In genomic region chr11:75323609-75324008, GRCh38 we compare ENCODE assay signal across 1 cellular context.
TF ChIP-seq lines count a peak whose summit lies in the region.

No MANE protein-coding gene starts in this region.

TF ChIP-seq in HepG2, 621 proteins besides CTCF, POLR2A, EP300 and RAD21 (continued from another document):
- TF ChIP-seq, protein P1, sequence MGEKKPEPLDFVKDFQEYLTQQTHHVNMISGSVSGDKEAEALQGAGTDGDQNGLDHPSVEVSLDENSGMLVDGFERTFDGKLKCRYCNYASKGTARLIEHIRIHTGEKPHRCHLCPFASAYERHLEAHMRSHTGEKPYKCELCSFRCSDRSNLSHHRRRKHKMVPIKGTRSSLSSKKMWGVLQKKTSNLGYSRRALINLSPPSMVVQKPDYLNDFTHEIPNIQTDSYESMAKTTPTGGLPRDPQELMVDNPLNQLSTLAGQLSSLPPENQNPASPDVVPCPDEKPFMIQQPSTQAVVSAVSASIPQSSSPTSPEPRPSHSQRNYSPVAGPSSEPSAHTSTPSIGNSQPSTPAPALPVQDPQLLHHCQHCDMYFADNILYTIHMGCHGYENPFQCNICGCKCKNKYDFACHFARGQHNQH (CRISPR knock-in tag; IDR thresholded peaks at IDR 0.05), result peak; percentile 24; the same call in 1 of the 2 replicates
- no peak for TF ChIP-seq ZNF550 (CRISPR knock-in tag; IDR thresholded peaks at IDR 0.05; ENCODE audit: borderline replicate concordance)
- TF ChIP-seq MXD4 (CRISPR knock-in tag; IDR thresholded peaks at IDR 0.05), result no peak
- TF ChIP-seq HOXA3 (CRISPR knock-in tag; IDR thresholded peaks at IDR 0.05), result peak; percentile 39; the same call in 1 of the 2 replicates
- no peak for TF ChIP-seq HMGA1 (CRISPR knock-in tag; conservative IDR thresholded peaks at IDR 0.05)
- TF ChIP-seq ZNF552 (CRISPR knock-in tag; IDR thresholded peaks at IDR 0.05; ENCODE audit: borderline replicate concordance), result no peak
- TF ChIP-seq PRMT3 (CRISPR knock-in tag; IDR thresholded peaks at IDR 0.05; ENCODE audit: borderline replicate concordance, low read depth), result no peak
- no peak for TF ChIP-seq ZNF234 (CRISPR knock-in tag; conservative IDR thresholded peaks at IDR 0.05)
- no peak for TF ChIP-seq IRF1 (CRISPR knock-in tag; IDR thresholded peaks at IDR 0.05; ENCODE audit: low read depth)
- no peak for TF ChIP-seq ZNF512 (CRISPR knock-in tag; IDR thresholded peaks at IDR 0.05)
- no peak for TF ChIP-seq NKX3-1 (CRISPR knock-in tag; IDR thresholded peaks at IDR 0.05)
- no peak for TF ChIP-seq ZNF251 (CRISPR knock-in tag; IDR thresholded peaks at IDR 0.05)
- no peak for TF ChIP-seq ZNF205 (CRISPR knock-in tag; IDR thresholded peaks at IDR 0.05)
- TF ChIP-seq, protein P2, sequence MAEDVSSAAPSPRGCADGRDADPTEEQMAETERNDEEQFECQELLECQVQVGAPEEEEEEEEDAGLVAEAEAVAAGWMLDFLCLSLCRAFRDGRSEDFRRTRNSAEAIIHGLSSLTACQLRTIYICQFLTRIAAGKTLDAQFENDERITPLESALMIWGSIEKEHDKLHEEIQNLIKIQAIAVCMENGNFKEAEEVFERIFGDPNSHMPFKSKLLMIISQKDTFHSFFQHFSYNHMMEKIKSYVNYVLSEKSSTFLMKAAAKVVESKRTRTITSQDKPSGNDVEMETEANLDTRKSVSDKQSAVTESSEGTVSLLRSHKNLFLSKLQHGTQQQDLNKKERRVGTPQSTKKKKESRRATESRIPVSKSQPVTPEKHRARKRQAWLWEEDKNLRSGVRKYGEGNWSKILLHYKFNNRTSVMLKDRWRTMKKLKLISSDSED (CRISPR knock-in tag; IDR thresholded peaks at IDR 0.05), result no peak
- no peak for TF ChIP-seq ZNF556 (CRISPR knock-in tag; IDR thresholded peaks at IDR 0.05; ENCODE audit: borderline replicate concordance)
- TF ChIP-seq RARG (CRISPR knock-in tag; IDR thresholded peaks at IDR 0.05; ENCODE audit: low read depth), result no peak
- TF ChIP-seq ZNF235 (CRISPR knock-in tag; IDR thresholded peaks at IDR 0.05; ENCODE audit: borderline replicate concordance), result no peak
- no peak for TF ChIP-seq ZKSCAN5 (CRISPR knock-in tag; IDR thresholded peaks at IDR 0.05)
- no peak for TF ChIP-seq NFKB2 (CRISPR knock-in tag; IDR thresholded peaks at IDR 0.05; ENCODE audit: borderline replicate concordance)
- TF ChIP-seq CSRNP2 (CRISPR knock-in tag; conservative IDR thresholded peaks at IDR 0.05; ENCODE audit: low read depth), result no peak
- no peak for TF ChIP-seq SCMH1 (CRISPR knock-in tag; IDR thresholded peaks at IDR 0.05; ENCODE audit: borderline replicate concordance)
- 0 out of 2 replicates have a peak, but pooled peaks have one; percentile 12 for TF ChIP-seq FOSL2 (CRISPR knock-in tag; IDR thresholded peaks at IDR 0.05)
- no peak for TF ChIP-seq KMT2B (CRISPR knock-in tag; IDR thresholded peaks at IDR 0.05)
- TF ChIP-seq IKZF4 (CRISPR knock-in tag; IDR thresholded peaks at IDR 0.05; ENCODE audit: borderline replicate concordance, low read depth, not compliant biosample characterization), result no peak
- no peak for TF ChIP-seq REXO4 (CRISPR knock-in tag; IDR thresholded peaks at IDR 0.05; ENCODE audit: borderline replicate concordance)
- TF ChIP-seq TFAP4 (IDR thresholded peaks at IDR 0.05; ENCODE audit: borderline replicate concordance, low read depth), result peak; percentile 95
- no peak for TF ChIP-seq ZSCAN20 (CRISPR knock-in tag; IDR thresholded peaks at IDR 0.05; ENCODE audit: borderline replicate concordance)
- TF ChIP-seq CERS6 (CRISPR knock-in tag; IDR thresholded peaks at IDR 0.05), result no peak
- TF ChIP-seq SALL2 (CRISPR knock-in tag; IDR thresholded peaks at IDR 0.05), result no peak
- no peak for TF ChIP-seq ZNF142 (CRISPR knock-in tag; IDR thresholded peaks at IDR 0.05)
- TF ChIP-seq ZNF136 (CRISPR knock-in tag; IDR thresholded peaks at IDR 0.05; ENCODE audit: low read depth), result no peak
- TF ChIP-seq, protein P3, sequence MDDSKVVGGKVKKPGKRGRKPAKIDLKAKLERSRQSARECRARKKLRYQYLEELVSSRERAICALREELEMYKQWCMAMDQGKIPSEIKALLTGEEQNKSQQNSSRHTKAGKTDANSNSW (CRISPR knock-in tag; IDR thresholded peaks at IDR 0.05; ENCODE audit: borderline replicate concordance), result no peak
- TF ChIP-seq, protein P4, sequence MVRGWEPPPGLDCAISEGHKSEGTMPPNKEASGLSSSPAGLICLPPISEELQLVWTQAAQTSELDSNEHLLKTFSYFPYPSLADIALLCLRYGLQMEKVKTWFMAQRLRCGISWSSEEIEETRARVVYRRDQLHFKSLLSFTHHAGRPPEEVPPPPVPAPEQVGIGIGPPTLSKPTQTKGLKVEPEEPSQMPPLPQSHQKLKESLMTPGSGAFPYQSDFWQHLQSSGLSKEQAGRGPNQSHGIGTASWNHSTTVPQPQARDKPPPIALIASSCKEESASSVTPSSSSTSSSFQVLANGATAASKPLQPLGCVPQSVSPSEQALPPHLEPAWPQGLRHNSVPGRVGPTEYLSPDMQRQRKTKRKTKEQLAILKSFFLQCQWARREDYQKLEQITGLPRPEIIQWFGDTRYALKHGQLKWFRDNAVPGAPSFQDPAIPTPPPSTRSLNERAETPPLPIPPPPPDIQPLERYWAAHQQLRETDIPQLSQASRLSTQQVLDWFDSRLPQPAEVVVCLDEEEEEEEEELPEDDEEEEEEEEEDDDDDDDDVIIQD (CRISPR knock-in tag; IDR thresholded peaks at IDR 0.05; ENCODE audit: low read depth), result peak; percentile 65
- TF ChIP-seq RBM22 (optimal IDR thresholded peaks at IDR 0.05; ENCODE audit: low read length), result no peak
- no peak for TF ChIP-seq KAT7 (CRISPR knock-in tag; IDR thresholded peaks at IDR 0.05; ENCODE audit: borderline replicate concordance)
- TF ChIP-seq ZNF569 (CRISPR knock-in tag; IDR thresholded peaks at IDR 0.05; ENCODE audit: borderline replicate concordance), result no peak
- TF ChIP-seq ZNF563 (CRISPR knock-in tag; IDR thresholded peaks at IDR 0.05), result no peak
